ENCODE assay signal across 1 cellular context in the genomic region with DNA sequence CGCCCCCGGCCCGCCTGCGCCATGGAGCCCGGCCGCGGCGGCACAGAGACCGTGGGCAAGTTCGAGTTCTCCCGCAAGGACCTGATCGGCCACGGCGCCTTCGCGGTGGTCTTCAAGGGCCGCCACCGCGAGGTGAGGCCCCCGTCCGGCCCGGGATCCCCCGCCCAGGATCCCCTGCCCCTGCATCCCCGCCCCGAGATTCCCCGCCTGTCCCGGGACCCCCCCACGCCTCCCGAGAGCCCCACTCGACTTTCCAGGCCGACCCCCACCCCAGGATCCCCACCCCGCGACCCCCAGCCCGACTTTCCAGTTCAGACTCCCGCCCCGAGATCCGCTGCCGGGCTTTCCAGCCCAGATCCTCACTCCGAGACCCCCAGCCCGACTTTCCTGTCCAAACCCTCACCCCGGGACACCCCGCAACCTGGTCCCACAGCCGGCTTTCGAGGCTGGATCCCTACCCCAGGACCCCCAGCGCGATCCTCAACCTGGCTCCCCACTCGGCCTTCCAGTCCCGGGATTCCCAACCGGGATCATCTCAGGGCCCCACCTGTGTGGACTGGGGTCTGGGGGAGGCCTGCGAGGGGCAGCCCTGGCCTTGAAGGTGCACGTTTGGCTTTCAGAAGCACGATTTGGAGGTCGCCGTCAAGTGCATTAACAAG.
TF ChIP-seq lines count a peak whose summit lies in the region.

No MANE protein-coding gene starts in this region.

TF ChIP-seq in HepG2, 621 proteins besides CTCF, POLR2A, EP300 and RAD21:
- no peak for TF ChIP-seq MAZ (IDR thresholded peaks at IDR 0.05; ENCODE audit: borderline replicate concordance, low read depth, low read length)
- 0 out of 2 replicates have a peak, but pooled peaks have one; percentile 6 for TF ChIP-seq MAZ (CRISPR knock-in tag; IDR thresholded peaks at IDR 0.05; ENCODE audit: low read depth)
- TF ChIP-seq SRSF1 (optimal IDR thresholded peaks at IDR 0.05; ENCODE audit: low read depth, low read length): peak; percentile 37
- TF ChIP-seq GLI4 (CRISPR knock-in tag; IDR thresholded peaks at IDR 0.05; ENCODE audit: borderline replicate concordance): no peak
- TF ChIP-seq ZNF629 (CRISPR knock-in tag; conservative IDR thresholded peaks at IDR 0.05): no peak
- TF ChIP-seq NFKBIZ (CRISPR knock-in tag; IDR thresholded peaks at IDR 0.05): 0 out of 2 replicates have a peak, but pooled peaks have one; percentile 7
- TF ChIP-seq, protein P1, sequence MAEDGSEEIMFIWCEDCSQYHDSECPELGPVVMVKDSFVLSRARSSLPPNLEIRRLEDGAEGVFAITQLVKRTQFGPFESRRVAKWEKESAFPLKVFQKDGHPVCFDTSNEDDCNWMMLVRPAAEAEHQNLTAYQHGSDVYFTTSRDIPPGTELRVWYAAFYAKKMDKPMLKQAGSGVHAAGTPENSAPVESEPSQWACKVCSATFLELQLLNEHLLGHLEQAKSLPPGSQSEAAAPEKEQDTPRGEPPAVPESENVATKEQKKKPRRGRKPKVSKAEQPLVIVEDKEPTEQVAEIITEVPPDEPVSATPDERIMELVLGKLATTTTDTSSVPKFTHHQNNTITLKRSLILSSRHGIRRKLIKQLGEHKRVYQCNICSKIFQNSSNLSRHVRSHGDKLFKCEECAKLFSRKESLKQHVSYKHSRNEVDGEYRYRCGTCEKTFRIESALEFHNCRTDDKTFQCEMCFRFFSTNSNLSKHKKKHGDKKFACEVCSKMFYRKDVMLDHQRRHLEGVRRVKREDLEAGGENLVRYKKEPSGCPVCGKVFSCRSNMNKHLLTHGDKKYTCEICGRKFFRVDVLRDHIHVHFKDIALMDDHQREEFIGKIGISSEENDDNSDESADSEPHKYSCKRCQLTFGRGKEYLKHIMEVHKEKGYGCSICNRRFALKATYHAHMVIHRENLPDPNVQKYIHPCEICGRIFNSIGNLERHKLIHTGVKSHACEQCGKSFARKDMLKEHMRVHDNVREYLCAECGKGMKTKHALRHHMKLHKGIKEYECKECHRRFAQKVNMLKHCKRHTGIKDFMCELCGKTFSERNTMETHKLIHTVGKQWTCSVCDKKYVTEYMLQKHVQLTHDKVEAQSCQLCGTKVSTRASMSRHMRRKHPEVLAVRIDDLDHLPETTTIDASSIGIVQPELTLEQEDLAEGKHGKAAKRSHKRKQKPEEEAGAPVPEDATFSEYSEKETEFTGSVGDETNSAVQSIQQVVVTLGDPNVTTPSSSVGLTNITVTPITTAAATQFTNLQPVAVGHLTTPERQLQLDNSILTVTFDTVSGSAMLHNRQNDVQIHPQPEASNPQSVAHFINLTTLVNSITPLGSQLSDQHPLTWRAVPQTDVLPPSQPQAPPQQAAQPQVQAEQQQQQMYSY (CRISPR knock-in tag; IDR thresholded peaks at IDR 0.05): peak; percentile 90
- TF ChIP-seq, protein P2, sequence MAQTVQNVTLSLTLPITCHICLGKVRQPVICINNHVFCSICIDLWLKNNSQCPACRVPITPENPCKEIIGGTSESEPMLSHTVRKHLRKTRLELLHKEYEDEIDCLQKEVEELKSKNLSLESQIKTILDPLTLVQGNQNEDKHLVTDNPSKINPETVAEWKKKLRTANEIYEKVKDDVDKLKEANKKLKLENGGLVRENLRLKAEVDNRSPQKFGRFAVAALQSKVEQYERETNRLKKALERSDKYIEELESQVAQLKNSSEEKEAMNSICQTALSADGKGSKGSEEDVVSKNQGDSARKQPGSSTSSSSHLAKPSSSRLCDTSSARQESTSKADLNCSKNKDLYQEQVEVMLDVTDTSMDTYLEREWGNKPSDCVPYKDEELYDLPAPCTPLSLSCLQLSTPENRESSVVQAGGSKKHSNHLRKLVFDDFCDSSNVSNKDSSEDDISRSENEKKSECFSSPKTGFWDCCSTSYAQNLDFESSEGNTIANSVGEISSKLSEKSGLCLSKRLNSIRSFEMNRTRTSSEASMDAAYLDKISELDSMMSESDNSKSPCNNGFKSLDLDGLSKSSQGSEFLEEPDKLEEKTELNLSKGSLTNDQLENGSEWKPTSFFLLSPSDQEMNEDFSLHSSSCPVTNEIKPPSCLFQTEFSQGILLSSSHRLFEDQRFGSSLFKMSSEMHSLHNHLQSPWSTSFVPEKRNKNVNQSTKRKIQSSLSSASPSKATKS (CRISPR knock-in tag; IDR thresholded peaks at IDR 0.05): no peak
- TF ChIP-seq FOSL1 (CRISPR knock-in tag; IDR thresholded peaks at IDR 0.05; ENCODE audit: borderline replicate concordance): no peak
- TF ChIP-seq ZSCAN29 (CRISPR knock-in tag; conservative IDR thresholded peaks at IDR 0.05): no peak; the same call in 1 of the 2 replicates
- TF ChIP-seq ZNF441 (CRISPR knock-in tag; IDR thresholded peaks at IDR 0.05; ENCODE audit: borderline replicate concordance): no peak
- no peak for TF ChIP-seq ZNF251 (CRISPR knock-in tag; IDR thresholded peaks at IDR 0.05)
- TF ChIP-seq, protein P3, sequence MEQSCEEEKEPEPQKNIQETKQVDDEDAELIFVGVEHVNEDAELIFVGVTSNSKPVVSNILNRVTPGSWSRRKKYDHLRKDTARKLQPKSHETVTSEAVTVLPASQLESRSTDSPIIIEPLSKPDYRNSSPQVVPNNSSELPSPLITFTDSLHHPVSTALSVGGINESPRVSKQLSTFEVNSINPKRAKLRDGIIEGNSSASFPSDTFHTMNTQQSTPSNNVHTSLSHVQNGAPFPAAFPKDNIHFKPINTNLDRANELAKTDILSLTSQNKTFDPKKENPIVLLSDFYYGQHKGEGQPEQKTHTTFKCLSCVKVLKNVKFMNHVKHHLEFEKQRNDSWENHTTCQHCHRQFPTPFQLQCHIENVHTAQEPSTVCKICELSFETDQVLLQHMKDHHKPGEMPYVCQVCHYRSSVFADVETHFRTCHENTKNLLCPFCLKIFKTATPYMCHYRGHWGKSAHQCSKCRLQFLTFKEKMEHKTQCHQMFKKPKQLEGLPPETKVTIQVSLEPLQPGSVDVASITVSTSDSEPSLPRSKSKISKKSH (CRISPR knock-in tag; IDR thresholded peaks at IDR 0.05; ENCODE audit: borderline replicate concordance): no peak
- no peak for TF ChIP-seq ADNP (CRISPR knock-in tag; IDR thresholded peaks at IDR 0.05)
- no peak for TF ChIP-seq ZNF619 (CRISPR knock-in tag; IDR thresholded peaks at IDR 0.05)
- TF ChIP-seq HOXA5 (CRISPR knock-in tag; IDR thresholded peaks at IDR 0.05): 0 out of 2 replicates have a peak, but pooled peaks have one; percentile 23
- TF ChIP-seq ZNF605 (CRISPR knock-in tag; IDR thresholded peaks at IDR 0.05): no peak
- no peak for TF ChIP-seq RFX5 (IDR thresholded peaks at IDR 0.05; ENCODE audit: low read depth, low read length)
- TF ChIP-seq ZBTB7A (CRISPR knock-in tag; IDR thresholded peaks at IDR 0.05): 0 out of 2 replicates have a peak, but pooled peaks have one; percentile 5
